In genomic region chr1:5959667-5960230, GRCh38 we compare ENCODE assay signal across 26 cellular contexts.
"Had no signal": no experiment of that assay in that cellular context is flagged by ENCODE, and none has a peak within 500 bp of the region (broad histone marks: within the 10 kb centered on the region; RNA-seq: fewer than 3 reads in every experiment).

No MANE protein-coding gene starts in this region.

- H2AFZ ChIP-seq: neural progenitor cell had no signal

- H3K4me3 Mint-ChIP-seq: activated CD4-positive, alpha-beta memory T cell treated with anti-CD3 and anti-CD28 coated beads, Interleukin-2, amount 10 ng/mL, durations not matched to agents 7 days and 5 days; activated CD4-positive, alpha-beta T cell treated with anti-CD3 and anti-CD28 coated beads, Interleukin-2, amount 10 ng/mL, durations not matched to agents 7 days and 5 days; activated naive CD4-positive, alpha-beta T cell treated with anti-CD3 and anti-CD28 coated beads for 36 hours; activated naive CD8-positive, alpha-beta T cell treated with anti-CD3 and anti-CD28 coated beads, Interleukin-2, amount 10 ng/mL, durations not matched to agents 7 days and 5 days; activated T-cell treated with anti-CD3 and anti-CD28 coated beads, Interleukin-2, amount 50 U/mL, for 24 hours; brain; mesothelial cell of epicardium; naive thymus-derived CD4-positive, alpha-beta T cell; neural progenitor cell had no signal

- H3K36me3 ChIP-seq: cardiac muscle cell, colonic mucosa, gastrocnemius medialis, neural progenitor cell had no signal

- H3K27ac Mint-ChIP-seq: activated CD4-positive, alpha-beta memory T cell treated with anti-CD3 and anti-CD28 coated beads, Interleukin-2, amount 10 ng/mL, durations not matched to agents 7 days and 5 days; activated CD4-positive, alpha-beta T cell treated with anti-CD3 and anti-CD28 coated beads, Interleukin-2, amount 10 ng/mL, durations not matched to agents 7 days and 5 days; activated naive CD4-positive, alpha-beta T cell treated with anti-CD3 and anti-CD28 coated beads for 36 hours; activated naive CD8-positive, alpha-beta T cell treated with anti-CD3 and anti-CD28 coated beads, Interleukin-2, amount 10 ng/mL, durations not matched to agents 7 days and 5 days; brain; mesothelial cell of epicardium; neural progenitor cell had no signal

- ATAC-seq: gastrocnemius medialis; naive thymus-derived CD4-positive, alpha-beta T cell; right cardiac atrium had no signal

- H3K4me1 ChIP-seq: ascending aorta, colonic mucosa, gastrocnemius medialis, left ventricle myocardium inferior, neural progenitor cell, tibial nerve had no signal

- H3K27me3 ChIP-seq: ascending aorta, cardiac muscle cell, colonic mucosa, dorsolateral prefrontal cortex, gastrocnemius medialis, neural progenitor cell, spleen, tibial nerve had no signal

- H3K4me3 ChIP-seq: ascending aorta, cardiac muscle cell, colonic mucosa, dorsolateral prefrontal cortex, gastrocnemius medialis, left ventricle myocardium inferior, neural progenitor cell, spleen, tibial nerve had no signal

- H3K9me3 ChIP-seq: ascending aorta, colonic mucosa, gastrocnemius medialis, left ventricle myocardium inferior, spleen, tibial nerve had no signal

- H3K27me3 Mint-ChIP-seq: activated CD4-positive, alpha-beta memory T cell treated with anti-CD3 and anti-CD28 coated beads, Interleukin-2, amount 10 ng/mL, durations not matched to agents 7 days and 5 days; activated CD4-positive, alpha-beta T cell treated with anti-CD3 and anti-CD28 coated beads, Interleukin-2, amount 10 ng/mL, durations not matched to agents 7 days and 5 days; activated naive CD8-positive, alpha-beta T cell treated with anti-CD3 and anti-CD28 coated beads, Interleukin-2, amount 10 ng/mL, durations not matched to agents 7 days and 5 days; activated T-cell treated with anti-CD3 and anti-CD28 coated beads, Interleukin-2, amount 50 U/mL, for 24 hours; brain; naive thymus-derived CD4-positive, alpha-beta T cell had no signal

- H3K27ac ChIP-seq: ascending aorta, cardiac muscle cell, colonic mucosa, dorsolateral prefrontal cortex, gastrocnemius medialis, left ventricle myocardium inferior, neural progenitor cell, spleen, tibial nerve had no signal

- DNase-seq: activated CD4-positive, alpha-beta memory T cell treated with anti-CD3 and anti-CD28 coated beads, Interleukin-2, amount 10 ng/mL, durations not matched to agents 7 days and 5 days; activated CD4-positive, alpha-beta T cell treated with anti-CD3 and anti-CD28 coated beads for 1 hour; activated CD4-positive, alpha-beta T cell treated with anti-CD3 and anti-CD28 coated beads, Interleukin-2, amount 10 ng/mL, durations not matched to agents 7 days and 5 days; activated CD8-positive, alpha-beta memory T cell treated with anti-CD3 and anti-CD28 coated beads, Interleukin-2, amount 50 U/mL, for 48 hours; activated naive CD4-positive, alpha-beta T cell treated with anti-CD3 and anti-CD28 coated beads for 36 hours; activated naive CD8-positive, alpha-beta T cell treated with anti-CD3 and anti-CD28 coated beads, Interleukin-2, amount 10 ng/mL, durations not matched to agents 7 days and 5 days; activated T-cell treated with anti-CD3 and anti-CD28 coated beads, Interleukin-2, amount 50 U/mL, for 24 hours; cerebellar nuclear complex; colonic mucosa; effector memory CD4-positive, alpha-beta T cell; gastrocnemius medialis; glutamatergic neuron; left ventricle myocardium inferior; naive thymus-derived CD4-positive, alpha-beta T cell; occipital lobe; right cardiac atrium; spleen; stimulated activated naive CD4-positive, alpha-beta T cell treated with Interleukin-2 at 50 U/mL for 16 hours; T1000 had no signal

- H3K9me3 Mint-ChIP-seq: activated CD4-positive, alpha-beta memory T cell treated with anti-CD3 and anti-CD28 coated beads, Interleukin-2, amount 10 ng/mL, durations not matched to agents 7 days and 5 days; activated CD4-positive, alpha-beta T cell treated with anti-CD3 and anti-CD28 coated beads, Interleukin-2, amount 10 ng/mL, durations not matched to agents 7 days and 5 days; activated naive CD4-positive, alpha-beta T cell treated with anti-CD3 and anti-CD28 coated beads for 36 hours; activated naive CD8-positive, alpha-beta T cell treated with anti-CD3 and anti-CD28 coated beads, Interleukin-2, amount 10 ng/mL, durations not matched to agents 7 days and 5 days; activated T-cell treated with anti-CD3 and anti-CD28 coated beads, Interleukin-2, amount 50 U/mL, for 24 hours; brain; mesothelial cell of epicardium; naive thymus-derived CD4-positive, alpha-beta T cell; neural progenitor cell had no signal

- H3K4me1 Mint-ChIP-seq: brain, mesothelial cell of epicardium, neural progenitor cell had no signal

- H3K4me2 ChIP-seq: neural progenitor cell had no signal
